ENCODE assay signal across 8 cellular contexts in the genomic region with DNA sequence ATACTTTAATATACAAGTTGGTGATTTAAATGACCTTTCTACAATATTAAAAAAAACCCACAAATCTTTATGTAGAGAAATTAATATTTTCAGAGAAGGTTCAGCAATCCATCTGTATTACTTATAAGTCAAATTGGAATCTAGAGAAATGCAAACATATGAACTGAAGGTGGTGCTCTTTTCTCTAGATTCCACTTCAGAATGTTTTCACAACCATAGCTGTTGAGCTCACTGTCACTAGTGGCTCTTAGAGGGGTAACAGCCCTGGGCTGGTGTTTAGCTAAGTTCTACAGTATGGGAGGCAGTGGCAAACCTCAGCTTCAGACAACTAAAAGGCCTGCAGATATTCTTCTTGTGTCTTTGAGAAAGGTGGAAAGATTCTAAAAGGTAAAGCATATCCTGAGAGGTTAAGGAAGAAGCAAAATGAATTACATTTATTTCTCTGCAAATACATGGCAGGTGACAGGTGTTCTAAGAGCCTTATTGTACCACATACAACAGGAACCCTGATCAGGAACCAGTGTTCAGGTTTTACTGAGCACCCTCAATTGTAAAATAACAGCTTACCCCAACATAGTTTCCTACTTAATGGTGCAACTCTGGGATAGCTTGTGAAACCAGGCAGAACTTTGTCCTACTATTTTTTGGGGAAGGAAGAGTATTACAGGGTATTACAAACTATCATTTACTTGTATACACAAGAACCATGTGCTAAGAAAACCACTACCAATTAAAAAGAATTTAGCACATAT. TPM values are rescaled to one million over a fixed set of nuclear protein-coding genes. Genes with fewer than 3 reads are reported as not detected.
DNase-seq lines count a peak whose midpoint lies in the region; ATAC-seq and TF ChIP-seq lines count a peak whose summit lies in the region.

No MANE protein-coding gene starts in this region.

- peak; percentile 61; the same call in 1 of the 2 replicates for TF ChIP-seq CTCF in HFFc6 (IDR thresholded peaks at IDR 0.05)
- TF ChIP-seq CTCF in WERI-Rb-1 (IDR thresholded peaks at IDR 0.05; ENCODE audit: low read depth, low read length) = 0 out of 2 replicates have a peak, but pooled peaks have one; percentile 18
- no peak for TF ChIP-seq CTCF in neural progenitor cell (IDR thresholded peaks at IDR 0.05)

- no peaks in the 10 kb centered on the region for H3K9me3 ChIP-seq in CD4-positive, CD25-positive, alpha-beta regulatory T cell (ENCODE audit: control insufficient read depth in 2 of 2, low read length in 2 of 2)
- H3K9me3 ChIP-seq in WERI-Rb-1 (ENCODE audit: severe bottlenecking) (no peaks in the 10 kb centered on the region), neural progenitor cell (ENCODE audit: low read depth) (no peaks in the 10 kb centered on the region)

- peak; percentile 6 to 84 (median 75) for DNase-seq in CD4-positive, CD25-positive, alpha-beta regulatory T cell
- DNase-seq in HFFc6 (peak; percentile 43), WERI-Rb-1 (no peak), iris pigment epithelial cell (ENCODE audit: low read depth) (peak; percentile 70), KG1 (lab: John Stamatoyannopoulos, UW) (no peak), neural progenitor cell (ENCODE audit: low spot score) (no peak), NCI-H187 (lab: John Stamatoyannopoulos, UW) (no peak)

- peak overlapping the region; percentile 74 to 90 (median 85) for H3K27ac Mint-ChIP-seq in CD4-positive, CD25-positive, alpha-beta regulatory T cell
- H3K27ac Mint-ChIP-seq in HFFc6 (no peak overlapping the region), neural progenitor cell (no peak overlapping the region)

- H3K4me1 Mint-ChIP-seq in CD4-positive, CD25-positive, alpha-beta regulatory T cell = peaks cover 11 to 46% (median 26%) of the 10 kb centered on the region in 4 donors
- H3K4me1 Mint-ChIP-seq in HFFc6 (ENCODE audit: low read depth) (peaks cover 6% of the 10 kb centered on the region; the same call in 1 of the 2 replicates), neural progenitor cell (no peaks in the 10 kb centered on the region)

- H3F3A ChIP-seq in neural progenitor cell (ENCODE audit: low read depth) = no peaks in the 10 kb centered on the region

- peaks cover 15% of the 10 kb centered on the region for H3K4me1 ChIP-seq in CD4-positive, CD25-positive, alpha-beta regulatory T cell (ENCODE audit: control insufficient read depth, insufficient read depth, low read length, poor library complexity, severe bottlenecking)
- H3K4me1 ChIP-seq in neural progenitor cell = no peaks in the 10 kb centered on the region

- H3K4me2 ChIP-seq in neural progenitor cell = no peak overlapping the region

- no peak overlapping the region for H3K9ac ChIP-seq in neural progenitor cell

- H3K27me3 ChIP-seq in CD4-positive, CD25-positive, alpha-beta regulatory T cell (ENCODE audit: control insufficient read depth, insufficient read depth, low read length) = no peaks in the 10 kb centered on the region
- H3K27me3 ChIP-seq in WERI-Rb-1 (ENCODE audit: insufficient read depth, low read depth, severe bottlenecking) (no peaks in the 10 kb centered on the region), neural progenitor cell (no peaks in the 10 kb centered on the region)

- no peaks in the 10 kb centered on the region for H3K79me2 ChIP-seq in neural progenitor cell (ENCODE audit: low read depth)

- H3K4me3 ChIP-seq in CD4-positive, CD25-positive, alpha-beta regulatory T cell (ENCODE audit: low read depth, low read length) = peak overlapping the region; percentile 17
- H3K4me3 ChIP-seq in WERI-Rb-1 (ENCODE audit: low read depth, low read length) (no peak overlapping the region), neural progenitor cell (no peak overlapping the region)

- H3K4me3 Mint-ChIP-seq in CD4-positive, CD25-positive, alpha-beta regulatory T cell = peak overlapping the region; percentile 34 to 85 (median 56)
- no peak overlapping the region for H3K4me3 Mint-ChIP-seq in HFFc6
- no peak overlapping the region for H3K4me3 Mint-ChIP-seq in neural progenitor cell

- H3K36me3 ChIP-seq in CD4-positive, CD25-positive, alpha-beta regulatory T cell (ENCODE audit: control insufficient read depth, insufficient read depth, low read length) = peaks cover 9% of the 10 kb centered on the region
- H3K36me3 ChIP-seq in WERI-Rb-1 (peaks cover 36% of the 10 kb centered on the region), neural progenitor cell (peaks cover 8% of the 10 kb centered on the region)

- H4K20me1 ChIP-seq in neural progenitor cell (ENCODE audit: low read depth) = no peaks in the 10 kb centered on the region

- no peak overlapping the region for H2AFZ ChIP-seq in neural progenitor cell (replicated peaks)

- ATAC-seq in CD4-positive, CD25-positive, alpha-beta regulatory T cell (ENCODE audit: low read depth in 2 of 2) = peak; percentile 97 to 98
- ATAC-seq in GM19452 (IDR thresholded peaks at IDR 0.05; ENCODE audit: unreplicated experiment) = no peak

- peak overlapping the region; percentile 55 for H3K27ac ChIP-seq in CD4-positive, CD25-positive, alpha-beta regulatory T cell (ENCODE audit: insufficient read depth, low read length, poor library complexity, severe bottlenecking)
- no peak overlapping the region for H3K27ac ChIP-seq in WERI-Rb-1
- H3K27ac ChIP-seq in neural progenitor cell = no peak overlapping the region

- no peaks in the 10 kb centered on the region for H3K27me3 Mint-ChIP-seq in CD4-positive, CD25-positive, alpha-beta regulatory T cell
- H3K27me3 Mint-ChIP-seq in HFFc6 (ENCODE audit: insufficient read depth) (no peaks in the 10 kb centered on the region), neural progenitor cell (ENCODE audit: insufficient read depth, low read depth) (no peaks in the 10 kb centered on the region)

- H3K36me3 Mint-ChIP-seq in CD4-positive, CD25-positive, alpha-beta regulatory T cell = peaks cover 14% of the 10 kb centered on the region
- H3K36me3 Mint-ChIP-seq in HFFc6 (ENCODE audit: low read depth) (peaks cover 7% of the 10 kb centered on the region; the same call in 1 of the 2 replicates), neural progenitor cell (peaks cover 17% of the 10 kb centered on the region)

- H3K9me3 Mint-ChIP-seq in CD4-positive, CD25-positive, alpha-beta regulatory T cell = no peaks in the 10 kb centered on the region
- H3K9me3 Mint-ChIP-seq in HFFc6 = no peaks in the 10 kb centered on the region
- peaks cover 5% of the 10 kb centered on the region for H3K9me3 Mint-ChIP-seq in neural progenitor cell

RNA-seq across cellular contexts. Expression of a gene that starts 56.6 kb away (rescaled TPM):
- total RNA-seq in CD4-positive, CD25-positive, alpha-beta regulatory T cell = 723 TPM
- polyA plus RNA-seq in CD4-positive, CD25-positive, alpha-beta regulatory T cell = 100 to 1,000 TPM; 327 to 481 (median 401) TPM
- 10 to 100 TPM; 19.4 to 31.3 (median 23.8) TPM for total RNA-seq in HFFc6 (2021; fragmentation: NEBNext Ultra II Directional; extraction: Animal tissue kit (Norgen Biotek cat#: 25700))
- total RNA-seq in neural progenitor cell (ENCODE audit: low replicate concordance) = 12.2 and 29.0 TPM in 2 replicates

Comparison
In these comparisons a context has a peak if more than half of its experiments do, and no peak if none do; other contexts are left out.
1. DNase-seq: peak in CD4-positive, CD25-positive, alpha-beta regulatory T cell (3 of 3), HFFc6 (single experiment) and iris pigment epithelial cell (single experiment); none in WERI-Rb-1 (single experiment), KG1 (single experiment), neural progenitor cell (single experiment) and NCI-H187 (0 of 2).
2. H3K27ac Mint-ChIP-seq: peak in CD4-positive, CD25-positive, alpha-beta regulatory T cell (3 of 3); none in HFFc6 (single experiment) and neural progenitor cell (single experiment).
3. H3K4me3 Mint-ChIP-seq: peak in CD4-positive, CD25-positive, alpha-beta regulatory T cell (4 of 4); none in HFFc6 (single experiment) and neural progenitor cell (single experiment).
4. RNA of a gene that starts 56.6 kb away (total RNA-seq): 723 TPM in CD4-positive, CD25-positive, alpha-beta regulatory T cell (single experiment); 12.2 to 29.0 TPM in neural progenitor cell and 19.4 to 31.3 TPM in HFFc6; every median in the first group is over 10 times any median in the second.